In the genomic region with DNA sequence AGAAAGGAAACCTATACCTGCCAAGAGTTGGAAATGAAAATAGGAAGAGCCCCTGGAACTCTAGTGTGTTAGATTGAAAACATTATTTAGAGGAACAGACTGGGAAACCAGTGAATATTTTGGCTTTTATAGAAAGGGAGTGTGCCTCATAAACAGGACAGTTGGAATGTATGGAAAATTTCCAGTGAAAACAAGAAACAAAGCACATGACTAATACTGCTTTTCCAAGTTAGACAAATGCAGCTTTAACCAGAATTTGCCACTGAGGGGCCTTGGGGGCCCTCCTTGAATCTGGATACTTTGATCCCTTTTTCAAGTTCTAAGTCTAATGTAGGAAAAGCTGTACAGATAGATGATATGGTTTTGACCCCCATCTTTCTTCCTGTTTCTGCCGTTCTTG, we compare ENCODE assay signal across 12 cellular contexts. TPM values are rescaled to one million over a fixed set of nuclear protein-coding genes. Genes with fewer than 3 reads are reported as not detected.
A peak's percentile ranks its signal among the peaks of the same experiment; 100 is the strongest.
DNase-seq lines count a peak whose midpoint lies in the region; ATAC-seq and TF ChIP-seq lines count a peak whose summit lies in the region.
"Had no signal": no experiment of that assay in that cellular context is flagged by ENCODE, and none has a peak within 500 bp of the region (broad histone marks: within the 10 kb centered on the region; RNA-seq: fewer than 3 reads in every experiment).

No MANE protein-coding gene starts in this region.

- TF ChIP-seq EP300 in SK-N-SH (IDR thresholded peaks at IDR 0.05; ENCODE audit: borderline replicate concordance in 1 of 2, low read depth in 1 of 2, low read length in 1 of 2) (no peak), esophagus muscularis mucosa (IDR thresholded peaks at IDR 0.05) (no peak)

- H3K4me2 ChIP-seq in SK-N-SH (peak overlapping the region; percentile 48), smooth muscle cell (peak overlapping the region; percentile 38)
- H3K4me2 ChIP-seq: KMS-11 had no signal

- peaks cover 0 to 5% (median 0%) of the 10 kb centered on the region in 11 donors for H3K9me3 Mint-ChIP-seq in naive thymus-derived CD4-positive, alpha-beta T cell
- H3K9me3 Mint-ChIP-seq: activated T-helper 2 cell treated with anti-CD3 and anti-CD28 coated beads, Interferon-gamma antibody, Interleukin-2, Interleukin-4, amounts not matched to agents 10 μg/mL and 5 μg/mL and 100 μg/mL, durations not matched to agents 14 hours and 24 hours and 36 hours had no signal

- H3K9me3 ChIP-seq in HAP-1 (no peaks in the 10 kb centered on the region), SK-N-SH (no peaks in the 10 kb centered on the region), esophagus muscularis mucosa (no peaks in the 10 kb centered on the region), smooth muscle cell (replicated peaks; ENCODE audit: low read depth) (no peaks in the 10 kb centered on the region)
- H3K9me3 ChIP-seq in naive thymus-derived CD4-positive, alpha-beta T cell (ENCODE audit: control insufficient read depth in 2 of 3, low read length in 3 of 3): no peaks in the 10 kb centered on the region
- H3K9me3 ChIP-seq: heart left ventricle had no signal

- no peak for TF ChIP-seq POLR2A in esophagus muscularis mucosa (IDR thresholded peaks at IDR 0.05; ENCODE audit: low read depth)

- no peaks in the 10 kb centered on the region for H3K27me3 ChIP-seq in HAP-1 (ENCODE audit: low read depth)
- H3K27me3 ChIP-seq in SK-N-SH (ENCODE audit: insufficient read depth): no peaks in the 10 kb centered on the region
- H3K27me3 ChIP-seq in esophagus muscularis mucosa: no peaks in the 10 kb centered on the region
- no peaks in the 10 kb centered on the region for H3K27me3 ChIP-seq in smooth muscle cell (ENCODE audit: low read depth)
- peaks cover 0 to 3% of the 10 kb centered on the region in 2 donors for H3K27me3 ChIP-seq in naive thymus-derived CD4-positive, alpha-beta T cell (ENCODE audit: control insufficient read depth in 2 of 2, insufficient read depth in 2 of 2, low read length in 2 of 2)
- H3K27me3 ChIP-seq: heart left ventricle had no signal

- no peak for TF ChIP-seq CTCF in SK-N-SH (IDR thresholded peaks at IDR 0.05)
- no peak for TF ChIP-seq CTCF in esophagus muscularis mucosa (IDR thresholded peaks at IDR 0.05)
- TF ChIP-seq CTCF in smooth muscle cell (IDR thresholded peaks at IDR 0.05; ENCODE audit: borderline replicate concordance, insufficient read depth, poor library complexity, severe bottlenecking): no peak

- no peak overlapping the region for H3K27ac Mint-ChIP-seq in naive thymus-derived CD4-positive, alpha-beta T cell
- H3K27ac Mint-ChIP-seq: activated T-helper 2 cell treated with anti-CD3 and anti-CD28 coated beads, Interferon-gamma antibody, Interleukin-2, Interleukin-4, amounts not matched to agents 10 μg/mL and 5 μg/mL and 100 μg/mL, durations not matched to agents 14 hours and 24 hours and 36 hours; CD4-positive, alpha-beta T cell had no signal

- H3F3A ChIP-seq in SK-N-SH (replicated peaks; ENCODE audit: insufficient read depth): peaks cover 4% of the 10 kb centered on the region
- H3F3A ChIP-seq in smooth muscle cell (ENCODE audit: low read depth): no peaks in the 10 kb centered on the region

- in situ Hi-C loops in HAP-1 (cut with MboI; ENCODE audit: low sequenced_read_pairs): no loop called here

- no peak for TF ChIP-seq RAD21 in SK-N-SH (IDR thresholded peaks at IDR 0.05; ENCODE audit: low read length)

- H2AFZ ChIP-seq in SK-N-SH (ENCODE audit: low read depth) (no peak overlapping the region; the same call in 1 of the 2 replicates), smooth muscle cell (ENCODE audit: low read depth) (no peak overlapping the region)

- H3K4me1 ChIP-seq in HAP-1 (peaks cover 46% of the 10 kb centered on the region), SK-N-SH (ENCODE audit: control insufficient read depth in 1 of 2, insufficient read depth in 2 of 2, low read depth in 1 of 2, low read length in 1 of 2) (peaks cover 7 to 22% of the 10 kb centered on the region in 2 experiments; a peak in 2 of 4 replicates), esophagus muscularis mucosa (peaks cover 0 to 34% (median 32%) of the 10 kb centered on the region in 4 donors), smooth muscle cell (ENCODE audit: low read depth) (no peaks in the 10 kb centered on the region)
- H3K4me1 ChIP-seq in naive thymus-derived CD4-positive, alpha-beta T cell (ENCODE audit: control insufficient read depth in 2 of 2, insufficient read depth in 2 of 2, low read length in 2 of 2): no peaks in the 10 kb centered on the region

- intact Hi-C loops in esophagus muscularis mucosa (cut with DNase I): no loop called here
- intact Hi-C loops in naive thymus-derived CD4-positive, alpha-beta T cell (cut with micrococcal nuclease): no loop called here

- H3K4me3 ChIP-seq in HAP-1 (no peak overlapping the region), SK-N-SH (ENCODE audit: low read depth in 2 of 2, low read length in 1 of 2) (no peak overlapping the region), esophagus muscularis mucosa (no peak overlapping the region), smooth muscle cell (no peak overlapping the region)
- no peak overlapping the region for H3K4me3 ChIP-seq in naive thymus-derived CD4-positive, alpha-beta T cell (ENCODE audit: low read length)
- H3K4me3 ChIP-seq: heart left ventricle had no signal

- 54% methylated on average over 1 of the region's 1 CpG for WGBS in SK-N-SH (ENCODE audit: low lambda C conversion rate)
- 35% methylated on average over 1 of the region's 1 CpG for WGBS in esophagus muscularis mucosa
- 63% methylated on average over 1 of the region's 1 CpG for WGBS in smooth muscle cell (ENCODE audit: low lambda C conversion rate)

- POLR2A ChIA-PET in SK-N-SH (lab: Yijun Ruan, JAX): no interaction called here
- POLR2A ChIA-PET in naive thymus-derived CD4-positive, alpha-beta T cell (lab: Charles Lee): no interaction called here

- H4K20me1 ChIP-seq in SK-N-SH (ENCODE audit: insufficient read depth) (no peaks in the 10 kb centered on the region), smooth muscle cell (ENCODE audit: low read depth) (no peaks in the 10 kb centered on the region)

- H3K36me3 Mint-ChIP-seq in naive thymus-derived CD4-positive, alpha-beta T cell: no peaks in the 10 kb centered on the region

- H3K79me2 ChIP-seq in SK-N-SH (ENCODE audit: insufficient read depth): no peaks in the 10 kb centered on the region
- no peaks in the 10 kb centered on the region for H3K79me2 ChIP-seq in smooth muscle cell (ENCODE audit: low read depth)

- no peak overlapping the region; the same call in 1 of the 2 replicates for H3K9ac ChIP-seq in SK-N-SH
- H3K9ac ChIP-seq in smooth muscle cell (ENCODE audit: low read depth): no peak overlapping the region
- H3K9ac ChIP-seq: KMS-11 had no signal

- CTCF ChIA-PET in SK-N-SH (lab: Yijun Ruan, JAX): interaction anchor here (2.0 kb wide), 1 partner anchor 247 kb away, joined by 5 read pairs; no protein-coding TSS in a partner anchor
- CTCF ChIA-PET in naive thymus-derived CD4-positive, alpha-beta T cell (lab: Charles Lee): no interaction called here

- H3K9me2 ChIP-seq in SK-N-SH: no peaks in the 10 kb centered on the region; the same call in 1 of the 2 replicates

- ATAC-seq in HG03139 (IDR thresholded peaks at IDR 0.05; ENCODE audit: unreplicated experiment) (no peak), HG02798 (IDR thresholded peaks at IDR 0.05; ENCODE audit: poor library complexity, unreplicated experiment) (no peak)
- no peak for ATAC-seq in naive thymus-derived CD4-positive, alpha-beta T cell

- H3K36me3 ChIP-seq in HAP-1 (replicated peaks): no peaks in the 10 kb centered on the region
- H3K36me3 ChIP-seq in SK-N-SH (replicated peaks in 1 of 2; ENCODE audit: control insufficient read depth in 1 of 2, insufficient read depth in 2 of 2, low read length in 1 of 2): no peaks in the 10 kb centered on the region
- H3K36me3 ChIP-seq in esophagus muscularis mucosa: no peaks in the 10 kb centered on the region
- H3K36me3 ChIP-seq in smooth muscle cell (ENCODE audit: low read depth): no peaks in the 10 kb centered on the region
- no peaks in the 10 kb centered on the region for H3K36me3 ChIP-seq in naive thymus-derived CD4-positive, alpha-beta T cell (ENCODE audit: control insufficient read depth in 2 of 3, insufficient read depth in 3 of 3, low read length in 3 of 3)
- H3K36me3 ChIP-seq: heart left ventricle had no signal

- peak overlapping the region in 1 of 2 experiments; percentile 40; a peak in 2 of 4 replicates for H3K27ac ChIP-seq in SK-N-SH (ENCODE audit: low read depth in 2 of 2, low read length in 1 of 2)
- peak overlapping the region; percentile 6 to 74 (median 23) for H3K27ac ChIP-seq in esophagus muscularis mucosa (replicated peaks in 1 of 4)
- peak overlapping the region; percentile 71 for H3K27ac ChIP-seq in smooth muscle cell (ENCODE audit: low read depth)
- no peak overlapping the region for H3K27ac ChIP-seq in naive thymus-derived CD4-positive, alpha-beta T cell (ENCODE audit: low read depth, low read length)
- H3K27ac ChIP-seq: KMS-11 had no signal

- no peaks in the 10 kb centered on the region for H3K27me3 Mint-ChIP-seq in naive thymus-derived CD4-positive, alpha-beta T cell

- no peak overlapping the region for H3K4me3 Mint-ChIP-seq in naive thymus-derived CD4-positive, alpha-beta T cell
- H3K4me3 Mint-ChIP-seq: CD4-positive, alpha-beta T cell had no signal

- peak; percentile 18 to 59 for DNase-seq in HAP-1 (ENCODE audit: low spot score in 2 of 2)
- DNase-seq in SK-N-SH: no peak
- DNase-seq in esophagus muscularis mucosa (ENCODE audit: extremely low spot score): no peak
- no peak for DNase-seq in smooth muscle cell (lab: John Stamatoyannopoulos, UW; ENCODE audit: unreplicated experiment)
- DNase-seq in naive thymus-derived CD4-positive, alpha-beta T cell: no peak
- no peak for DNase-seq in globus pallidus (ENCODE audit: low spot score)
- DNase-seq: CD4-positive, alpha-beta T cell; heart left ventricle had no signal

- peaks cover 0 to 2% (median 0%) of the 10 kb centered on the region in 7 donors for H3K4me1 Mint-ChIP-seq in naive thymus-derived CD4-positive, alpha-beta T cell

TF ChIP-seq in SK-N-SH, 30 proteins besides CTCF, POLR2A, EP300 and RAD21:
- TF ChIP-seq FOXJ3 (CRISPR knock-in tag; IDR thresholded peaks at IDR 0.05) (no peak), FOSL2 (IDR thresholded peaks at IDR 0.05; ENCODE audit: borderline replicate concordance, low read depth) (peak; percentile 33; the same call in 1 of the 2 replicates), TCF12 (IDR thresholded peaks at IDR 0.05) (peak; percentile 33; the same call in 1 of the 2 replicates), NFIC (IDR thresholded peaks at IDR 0.05; ENCODE audit: borderline replicate concordance) (0 out of 2 replicates have a peak, but pooled peaks have one; percentile 19), YY1 (IDR thresholded peaks at IDR 0.05; ENCODE audit: low read depth) (no peak), MEF2A (IDR thresholded peaks at IDR 0.05; ENCODE audit: borderline replicate concordance, low read depth) (no peak)

RNA-seq across cellular contexts. Expression of a gene that starts 21.2 kb away (rescaled TPM):
- polyA plus RNA-seq in SK-N-SH (2012; rRNA removed): 0.62 and 0.99 TPM in 2 replicates
- 0.81 and 0.82 TPM in 2 replicates for polyA plus RNA-seq in SK-N-SH (2012; cell fraction: cytosol; rRNA removed)
- polyA plus RNA-seq in SK-N-SH (2012; cell fraction: nucleus; rRNA removed): 1.2 and 2.0 TPM in 2 replicates
- 10 to 100 TPM; 19.5 to 30.4 (median 21.5) TPM for total RNA-seq in esophagus muscularis mucosa
- total RNA-seq in smooth muscle cell: 10.2 and 11.5 TPM in 2 replicates
- polyA plus RNA-seq in smooth muscle cell: 0.38 and 1.5 TPM in 2 replicates
- 1 to 10 TPM in 1 of 5 experiments, under 1 TPM in 2, not detected in 2; 0.08 to 2.9 (median 0.85) TPM for total RNA-seq in naive thymus-derived CD4-positive, alpha-beta T cell
- not detected for polyA plus RNA-seq in naive thymus-derived CD4-positive, alpha-beta T cell
- total RNA-seq: CD4-positive, alpha-beta T cell had no signal

Comparison
In these comparisons a context has a peak if more than half of its experiments do, and no peak if none do; other contexts are left out.
1. DNase-seq: peak in HAP-1 (2 of 2); none in SK-N-SH (single experiment), esophagus muscularis mucosa (single experiment), smooth muscle cell (single experiment), naive thymus-derived CD4-positive, alpha-beta T cell (0 of 9) and globus pallidus (single experiment).